8 cellular contexts compared by ENCODE assay signal in the genomic region with DNA sequence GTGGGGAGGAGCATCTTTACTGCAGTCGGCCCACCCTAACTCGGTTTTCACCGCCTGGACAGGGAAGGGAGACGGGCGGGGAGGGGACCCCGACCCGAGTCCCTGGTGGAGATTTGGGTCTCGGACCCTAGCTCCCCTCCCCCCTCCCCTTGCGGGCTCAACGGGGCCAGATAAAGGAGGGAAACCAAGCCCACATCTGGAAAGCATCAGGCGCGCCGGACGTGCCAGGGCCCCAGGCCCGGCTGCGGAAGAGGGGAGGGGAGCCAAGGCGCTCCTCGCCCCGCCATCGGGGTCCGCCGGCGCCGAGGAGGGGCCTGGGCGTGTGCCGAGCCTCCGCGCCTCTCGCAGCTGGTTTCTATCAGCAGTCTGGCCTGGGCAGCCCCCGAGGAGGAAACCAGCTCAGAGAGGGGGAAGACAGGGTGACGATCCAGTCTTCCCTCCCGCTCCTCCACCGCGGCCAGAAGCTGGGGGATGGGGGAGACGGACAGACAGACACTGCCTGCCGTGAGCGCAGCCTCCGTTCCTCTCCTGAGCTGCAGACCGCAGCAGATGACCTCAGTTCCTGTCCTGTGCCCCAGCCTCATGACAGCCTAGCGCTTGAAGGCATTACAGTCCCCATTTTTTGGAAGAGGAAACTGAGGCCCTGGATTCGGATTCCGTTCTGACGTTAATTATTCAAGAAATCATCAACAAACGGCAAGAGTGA. TPM values are rescaled to one million over a fixed set of nuclear protein-coding genes. Genes with fewer than 3 reads are reported as not detected.
DNase-seq lines count a peak whose midpoint lies in the region; ATAC-seq and FAIRE-seq lines count a peak whose summit lies in the region.

No MANE protein-coding gene starts in this region.

- H3K36me3 ChIP-seq in iPS DF 6.9 (ENCODE audit: control insufficient read depth, insufficient read depth, low read length) (no peaks in the 10 kb centered on the region), skeletal muscle tissue (ENCODE audit: control insufficient read depth in 3 of 3, insufficient read depth in 3 of 3, low read length in 3 of 3) (no peaks in the 10 kb centered on the region), small intestine (ENCODE audit: control insufficient read depth in 2 of 2, insufficient read depth in 2 of 2, low read length in 2 of 2) (no peaks in the 10 kb centered on the region)

- H3K27me3 ChIP-seq in iPS DF 6.9 (ENCODE audit: control insufficient read depth, insufficient read depth, low read length) (peaks cover 19% of the 10 kb centered on the region; the same call in 1 of the 2 replicates), skeletal muscle tissue (ENCODE audit: control insufficient read depth in 3 of 3, insufficient read depth in 3 of 3, low read length in 3 of 3) (peaks cover 23 to 49% (median 44%) of the 10 kb centered on the region in 3 donors), small intestine (ENCODE audit: control insufficient read depth in 2 of 2, insufficient read depth in 2 of 2, low read length in 2 of 2) (peaks cover 0 to 6% of the 10 kb centered on the region in 2 donors)

- no peak overlapping the region for H3K4me3 Mint-ChIP-seq in activated T-helper 17 cell treated with anti-CD3 and anti-CD28 coated beads, Interleukin-2, amount 50 U/mL, for 72 hours

- H3K9me3 ChIP-seq in iPS DF 6.9 (ENCODE audit: control insufficient read depth, insufficient read depth, low read length) = no peaks in the 10 kb centered on the region
- no peaks in the 10 kb centered on the region for H3K9me3 ChIP-seq in skeletal muscle tissue (ENCODE audit: control insufficient read depth in 3 of 3, low read length in 3 of 3)
- no peaks in the 10 kb centered on the region for H3K9me3 ChIP-seq in small intestine (ENCODE audit: control insufficient read depth, low read depth)

- peak overlapping the region in 1 of 3 donors; percentile 33 for H3K9ac ChIP-seq in skeletal muscle tissue (ENCODE audit: low read depth in 1 of 3, low read length in 3 of 3)

- DNase-seq in Daoy (ENCODE audit: low read depth) = peak; percentile 70
- DNase-seq in HTR-8/SVneo (ENCODE audit: insufficient read length, low spot score) = peak; percentile 55
- no peak for DNase-seq in iPS DF 6.9 (ENCODE audit: low read depth, low spot score)
- no peak for DNase-seq in globus pallidus (ENCODE audit: low spot score)
- DNase-seq in small intestine = no peak

- H3K27me3 Mint-ChIP-seq in activated T-helper 17 cell treated with anti-CD3 and anti-CD28 coated beads, Interleukin-2, amount 50 U/mL, for 72 hours = peaks cover 4% of the 10 kb centered on the region

- no peaks in the 10 kb centered on the region for H3K9me3 Mint-ChIP-seq in activated T-helper 17 cell treated with anti-CD3 and anti-CD28 coated beads, Interleukin-2, amount 50 U/mL, for 72 hours

- H3K27ac ChIP-seq in iPS DF 6.9 (ENCODE audit: low read length) (no peak overlapping the region), skeletal muscle tissue (ENCODE audit: low read depth, low read length) (peak overlapping the region; percentile 60), small intestine (ENCODE audit: low read depth in 1 of 2, low read length in 1 of 2) (peak overlapping the region in 1 of 2 donors; percentile 50)

- peak overlapping the region; percentile 56; the same call in 1 of the 2 replicates for H3K4me3 ChIP-seq in iPS DF 6.9 (ENCODE audit: low read length)
- H3K4me3 ChIP-seq in skeletal muscle tissue (ENCODE audit: low read length in 3 of 3) = peak overlapping the region in 2 of 3 donors; percentile 27 to 41
- H3K4me3 ChIP-seq in small intestine (ENCODE audit: low read depth in 1 of 2, low read length in 2 of 2) = peak overlapping the region in 1 of 2 donors; percentile 22

- no peaks in the 10 kb centered on the region for H3K4me1 Mint-ChIP-seq in activated T-helper 17 cell treated with anti-CD3 and anti-CD28 coated beads, Interleukin-2, amount 50 U/mL, for 72 hours

- ATAC-seq in activated T-helper 17 cell treated with anti-CD3 and anti-CD28 coated beads, Interleukin-2, amount 50 U/mL, for 72 hours (replicated peaks) = peak; percentile 10
- no peak for ATAC-seq in HG03135 (IDR thresholded peaks at IDR 0.05; ENCODE audit: unreplicated experiment)

- no peak overlapping the region for H3K27ac Mint-ChIP-seq in activated T-helper 17 cell treated with anti-CD3 and anti-CD28 coated beads, Interleukin-2, amount 50 U/mL, for 72 hours

- peak; percentile 63 for FAIRE-seq in HTR-8/SVneo (lab: Jason Lieb, UNC)
- no peak for FAIRE-seq in small intestine (lab: Jason Lieb, UNC)

- WGBS in iPS DF 6.9 (ENCODE audit: insufficient coverage, insufficient read length) = no CpG with 5 or more reads among the region's 44 CpGs
- WGBS in small intestine, 3 donors = 2 to 5% (median 3%) methylated on average over 31 to 44 of the region's 44 CpGs

- no peaks in the 10 kb centered on the region for H3K36me3 Mint-ChIP-seq in activated T-helper 17 cell treated with anti-CD3 and anti-CD28 coated beads, Interleukin-2, amount 50 U/mL, for 72 hours (ENCODE audit: low read depth)

- H3K4me1 ChIP-seq in iPS DF 6.9 (ENCODE audit: control insufficient read depth, insufficient read depth, low read length) = 0 out of 2 replicates have a peak, but pooled peaks cover 2% of the 10 kb centered on the region
- H3K4me1 ChIP-seq in skeletal muscle tissue (ENCODE audit: control insufficient read depth in 3 of 3, insufficient read depth in 3 of 3, low read length in 3 of 3) = peaks cover 16 to 23% (median 19%) of the 10 kb centered on the region in 3 donors
- no peaks in the 10 kb centered on the region for H3K4me1 ChIP-seq in small intestine (ENCODE audit: control insufficient read depth in 2 of 2, insufficient read depth in 1 of 2, low read depth in 1 of 2, low read length in 1 of 2)

RNA-seq across cellular contexts. Expression of gene GNG8, which starts 3.5 kb away (rescaled TPM):
- total RNA-seq in Daoy (2014; rRNA removed; shearing (Covaris generic)) = not detected in 2 replicates
- total RNA-seq in activated T-helper 17 cell treated with anti-CD3 and anti-CD28 coated beads, Interleukin-2, amount 50 U/mL, for 72 hours = 1 to 10 TPM in 1 of 2 donors, not detected in 1; 9.6 TPM
- not detected for total RNA-seq in skeletal muscle tissue
- polyA plus RNA-seq in small intestine = not detected

RNA-seq across cellular contexts. Expression of gene PTGIR, which starts 14.6 kb away (rescaled TPM):
- 0.12 and 0.34 TPM in 2 replicates for total RNA-seq in Daoy (2014; rRNA removed; shearing (Covaris generic))
- 10 to 100 TPM in 1 of 2 donors, 1 to 10 TPM in 1; 1.3 to 12.9 TPM for total RNA-seq in activated T-helper 17 cell treated with anti-CD3 and anti-CD28 coated beads, Interleukin-2, amount 50 U/mL, for 72 hours
- total RNA-seq in skeletal muscle tissue = 3.1 TPM
- polyA plus RNA-seq in small intestine = 1 to 10 TPM in 1 of 3 donors, under 1 TPM in 1, not detected in 1; 0.45 to 3.4 TPM

RNA-seq across cellular contexts. Expression of gene DACT3, which starts 21.5 kb away (rescaled TPM):
- total RNA-seq in Daoy (2014; rRNA removed; shearing (Covaris generic)) = 0.30 and 0.91 TPM in 2 replicates
- 1 to 10 TPM in 1 of 2 donors, under 1 TPM in 1; 0.09 to 5.4 TPM for total RNA-seq in activated T-helper 17 cell treated with anti-CD3 and anti-CD28 coated beads, Interleukin-2, amount 50 U/mL, for 72 hours
- 7.3 TPM for total RNA-seq in skeletal muscle tissue
- polyA plus RNA-seq in small intestine = 1 to 10 TPM in 2 of 3 donors, not detected in 1; 2.2 to 5.3 TPM

RNA-seq across cellular contexts. Expression of gene CALM3, which starts 38.4 kb away (rescaled TPM):
- 137 and 163 TPM in 2 replicates for total RNA-seq in Daoy (2014; rRNA removed; shearing (Covaris generic))
- 100 to 1,000 TPM; 313 to 323 TPM for total RNA-seq in activated T-helper 17 cell treated with anti-CD3 and anti-CD28 coated beads, Interleukin-2, amount 50 U/mL, for 72 hours
- 55.3 TPM for total RNA-seq in skeletal muscle tissue
- 100 to 1,000 TPM; 189 to 356 (median 240) TPM for polyA plus RNA-seq in small intestine

Comparison
In these comparisons a context has a peak if more than half of its experiments do, and no peak if none do; other contexts are left out.
1. DNase-seq: peak in Daoy (single experiment) and HTR-8/SVneo (single experiment); none in iPS DF 6.9 (single experiment), globus pallidus (single experiment) and small intestine (single experiment).